Comparison of ENCODE assay signal across 22 cellular contexts in the genomic region with DNA sequence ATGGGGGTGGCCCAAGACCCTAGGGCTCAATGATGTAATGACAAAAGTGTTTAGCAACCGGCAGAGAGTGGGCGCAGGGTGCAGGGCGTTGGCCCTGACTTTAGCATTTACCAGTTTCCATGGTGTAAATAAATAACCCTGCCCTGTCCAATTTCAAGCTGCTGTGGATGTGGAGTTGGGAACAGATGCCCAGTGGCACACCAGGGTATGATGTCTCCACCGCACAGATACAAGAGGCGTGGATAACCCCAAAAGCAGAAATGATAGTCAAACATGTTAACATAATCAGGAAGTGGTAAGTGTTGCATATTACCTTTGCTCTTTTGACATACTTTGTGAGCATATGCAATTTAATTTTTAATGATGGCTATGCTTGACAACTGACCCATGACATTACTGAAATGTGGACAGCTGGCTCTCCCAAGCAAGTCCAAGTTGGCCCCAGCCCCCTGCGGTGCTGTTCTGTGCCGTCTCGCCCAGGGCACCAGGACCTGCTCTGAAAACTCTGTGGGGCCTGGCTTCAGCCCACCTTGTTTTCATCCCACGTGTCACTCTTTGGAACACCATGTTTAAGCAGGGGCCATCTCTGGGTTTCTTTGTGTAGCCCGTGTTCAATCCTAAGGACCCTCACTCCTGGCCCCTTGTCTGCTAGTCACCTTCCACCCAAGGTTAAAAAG. TPM values are rescaled to one million over a fixed set of nuclear protein-coding genes. Genes with fewer than 3 reads are reported as not detected.
DNase-seq lines count a peak whose midpoint lies in the region; ATAC-seq and TF ChIP-seq lines count a peak whose summit lies in the region.
"Had no signal": no experiment of that assay in that cellular context is flagged by ENCODE, and none has a peak within 500 bp of the region (broad histone marks: within the 10 kb centered on the region; RNA-seq: fewer than 3 reads in every experiment).

No MANE protein-coding gene starts in this region.

- no peak for ATAC-seq in heart left ventricle
- peak; percentile 4 for ATAC-seq in left lung
- ATAC-seq: activated CD4-positive, alpha-beta T cell treated with anti-CD3 and anti-CD28 coated beads for 36 hours; stimulated activated effector memory CD8-positive, alpha-beta T cell treated with anti-CD3 and anti-CD28 coated beads, Interleukin-12 subunit alpha, Interleukin-12 subunit beta, amount 100 ng/mL, for 72 hours had no signal

- H4K5ac ChIP-seq in mesendoderm (ENCODE audit: low read length) = no peak overlapping the region

- no peak overlapping the region for H2BK120ac ChIP-seq in mesendoderm (ENCODE audit: low read depth, low read length)

- H3K79me1 ChIP-seq in mesendoderm (ENCODE audit: low read length) = no peaks in the 10 kb centered on the region

- TF ChIP-seq POLR2A in heart left ventricle (IDR thresholded peaks at IDR 0.05) = no peak

- H3K4me2 ChIP-seq in mesendoderm (ENCODE audit: low read length) = no peak overlapping the region

- H3K23ac ChIP-seq in mesendoderm (ENCODE audit: low read length) = no peak overlapping the region

- TF ChIP-seq CTCF in heart left ventricle (IDR thresholded peaks at IDR 0.05) (no peak), left lung (IDR thresholded peaks at IDR 0.05) (no peak)

- H3K4me1 ChIP-seq in heart left ventricle (peaks cover 0 to 78% (median 14%) of the 10 kb centered on the region in 12 donors), left lung (peaks cover 11 to 94% of the 10 kb centered on the region in 2 donors), mesendoderm (ENCODE audit: control insufficient read depth, low read depth, low read length) (no peaks in the 10 kb centered on the region)

- H3K36me3 ChIP-seq in heart left ventricle = no peaks in the 10 kb centered on the region
- no peaks in the 10 kb centered on the region for H3K36me3 ChIP-seq in left lung
- no peaks in the 10 kb centered on the region for H3K36me3 ChIP-seq in mesendoderm (ENCODE audit: control insufficient read depth, insufficient read depth, low read length)
- H3K36me3 ChIP-seq: SJSA1, thyroid gland had no signal

- H3K18ac ChIP-seq in mesendoderm (ENCODE audit: low read length) = no peak overlapping the region

- H3K4ac ChIP-seq in mesendoderm (ENCODE audit: low read depth, low read length) = no peak overlapping the region

- H3K9ac ChIP-seq in mesendoderm (ENCODE audit: low read length) = no peak overlapping the region

- DNase-seq in cardiac septum (ENCODE audit: low spot score) (peak; percentile 66), heart left ventricle (no peak), SIG-M5 treated with dmso at 0.1 percent for 504 hours (lab: John Stamatoyannopoulos, UW; ENCODE audit: unreplicated experiment) (peak; percentile 80), left lung (no peak), mesendoderm (no peak), NCI-H510A treated with DMSO at 0.1 percent for 48 hours (lab: John Stamatoyannopoulos, UW) (no peak), nucleus accumbens (lab: John Stamatoyannopoulos, UW) (no peak)
- DNase-seq in activated effector memory CD4-positive, alpha-beta T cell treated with anti-CD3 and anti-CD28 coated beads, Interleukin-2, amount 50 U/mL, for 16 hours = no peak
- DNase-seq: 8988T; activated CD4-positive, alpha-beta T cell treated with anti-CD3 and anti-CD28 coated beads for 36 hours; activated CD8-positive, alpha-beta memory T cell treated with anti-CD3 and anti-CD28 coated beads, Interleukin-2, amount 50 U/mL, for 4 hours; aorta; C1 segment of cervical spinal cord; cerebellar nuclear complex; effector CD8-positive, alpha-beta T cell; head of caudate nucleus; NCI-H187 treated with DMSO at 0.1 percent for 48 hours; retina; T-helper 9 cell; thyroid gland had no signal

- WGBS in heart left ventricle, 4 donors = 85 to 91% (median 88%) methylated on average over 10 of the region's 10 CpGs
- no CpG with 5 or more reads among the region's 10 CpGs for WGBS in mesendoderm (ENCODE audit: extremely low coverage, insufficient coverage, low lambda C conversion rate)

- no peaks in the 10 kb centered on the region for H3K9me3 ChIP-seq in heart left ventricle
- no peaks in the 10 kb centered on the region for H3K9me3 ChIP-seq in left lung
- H3K9me3 ChIP-seq: SJSA1, thyroid gland had no signal

- no peak overlapping the region for H4K8ac ChIP-seq in mesendoderm (ENCODE audit: low read depth, low read length)

- no peak overlapping the region for H2BK5ac ChIP-seq in mesendoderm (ENCODE audit: low read length)

- intact Hi-C loops in cardiac septum (cut with DNase I) = no loop called here
- intact Hi-C loops in heart left ventricle (cut with DNase I) = loop anchor here in 2 of 10 donors (10.0 kb wide), 1 partner anchor 51 kb away; the partner anchor contains the start of gene MESP2 (in 2 of the 2)
- intact Hi-C loops in left lung (cut with DNase I) = no loop called here

- no peaks in the 10 kb centered on the region for H3K79me2 ChIP-seq in mesendoderm (ENCODE audit: control insufficient read depth, insufficient read depth, low read length)

- peaks cover 0 to 7% (median 0%) of the 10 kb centered on the region in 9 donors for H3K27me3 ChIP-seq in heart left ventricle
- H3K27me3 ChIP-seq in left lung = peaks cover 0 to 10% of the 10 kb centered on the region in 2 donors
- H3K27me3 ChIP-seq in mesendoderm (ENCODE audit: insufficient read depth, low read length, poor library complexity) = no peaks in the 10 kb centered on the region
- H3K27me3 ChIP-seq: SJSA1, thyroid gland had no signal

- H3K56ac ChIP-seq in mesendoderm (ENCODE audit: low read length) = no peak overlapping the region

- no peak overlapping the region for H2AK5ac ChIP-seq in mesendoderm (ENCODE audit: low read length)

- no peak overlapping the region for H2BK15ac ChIP-seq in mesendoderm (replicated peaks; ENCODE audit: low read depth)

- H3K27ac ChIP-seq in heart left ventricle (no peak overlapping the region), left lung (peak overlapping the region in 1 of 2 donors; percentile 81), mesendoderm (ENCODE audit: low read depth, low read length) (no peak overlapping the region)
- H3K27ac ChIP-seq: SJSA1, thyroid gland had no signal

- H3K4me3 ChIP-seq in heart left ventricle (no peak overlapping the region), left lung (no peak overlapping the region), mesendoderm (ENCODE audit: low read length) (no peak overlapping the region)
- H3K4me3 ChIP-seq: SJSA1, thyroid gland had no signal

RNA-seq across cellular contexts. Expression of gene ANPEP, which starts 10.8 kb away (rescaled TPM):
- 4.3 TPM for total RNA-seq in cardiac septum
- 10 to 100 TPM in 3 of 9 donors, 1 to 10 TPM in 6; 1.1 to 37.6 (median 6.7) TPM for total RNA-seq in heart left ventricle
- polyA plus RNA-seq in heart left ventricle = 1 to 10 TPM; 4.6 to 9.2 TPM
- 100 to 1,000 TPM in 1 of 2 donors, 10 to 100 TPM in 1; 27.2 to 139 TPM for total RNA-seq in left lung
- 0.60 TPM for polyA plus RNA-seq in mesendoderm (2013, experiment 1 of 2)
- polyA plus RNA-seq in mesendoderm (2013, experiment 2 of 2) = 0.55 TPM

RNA-seq across cellular contexts. Expression of gene MESP2, which starts 49.3 kb away (rescaled TPM):
- total RNA-seq in cardiac septum (0.19 TPM), heart left ventricle (under 1 TPM in 3 of 9 donors, not detected in 6; 0.16 to 0.64 (median 0.52) TPM), left lung (under 1 TPM in 1 of 2 donors, not detected in 1; 0.35 TPM)
- under 1 TPM in 1 of 2 donors, not detected in 1; 0.65 TPM for polyA plus RNA-seq in heart left ventricle
- polyA plus RNA-seq in mesendoderm (2013, experiment 1 of 2) = 0.56 TPM
- 0.38 TPM for polyA plus RNA-seq in mesendoderm (2013, experiment 2 of 2)
- total RNA-seq: aorta, SJSA1 had no signal

Comparison
In these comparisons a context has a peak if more than half of its experiments do, and no peak if none do; other contexts are left out.
1. DNase-seq: peak in cardiac septum (single experiment) and SIG-M5 treated with dmso at 0.1 percent for 504 hours (single experiment); none in heart left ventricle (0 of 5), left lung (0 of 2), mesendoderm (single experiment), activated effector memory CD4-positive, alpha-beta T cell treated with anti-CD3 and anti-CD28 coated beads, Interleukin-2, amount 50 U/mL, for 16 hours (single experiment), NCI-H510A treated with DMSO at 0.1 percent for 48 hours (single experiment) and nucleus accumbens (0 of 56).